In genomic region chr10:50993817-50994251, GRCh38 we compare ENCODE assay signal across 11 cellular contexts.
A peak's percentile ranks its signal among the peaks of the same experiment; 100 is the strongest.
DNase-seq lines count a peak whose midpoint lies in the region; FAIRE-seq and TF ChIP-seq lines count a peak whose summit lies in the region.
"Had no signal": no experiment of that assay in that cellular context is flagged by ENCODE, and none has a peak within 500 bp of the region (broad histone marks: within the 10 kb centered on the region; RNA-seq: fewer than 3 reads in every experiment).

No MANE protein-coding gene starts in this region.

- H3K9me3 Mint-ChIP-seq in astrocyte (ENCODE audit: unreplicated experiment): no peaks in the 10 kb centered on the region
- H3K9me3 Mint-ChIP-seq: natural killer cell had no signal

- H3K4me2 ChIP-seq in astrocyte (ENCODE audit: low read length): peak overlapping the region; percentile 91
- H3K4me2 ChIP-seq in hepatocyte: peak overlapping the region; percentile 95
- peak overlapping the region; percentile 95 for H3K4me2 ChIP-seq in skeletal muscle satellite cell (ENCODE audit: low read length)

- H3K4me1 Mint-ChIP-seq in astrocyte (ENCODE audit: low read depth, unreplicated experiment): peaks cover 12% of the 10 kb centered on the region

- H3K9me2 ChIP-seq in hepatocyte (replicated peaks; ENCODE audit: insufficient read depth): no peaks in the 10 kb centered on the region

- H3K9ac ChIP-seq in astrocyte (ENCODE audit: low read length) (peak overlapping the region; percentile 89), skeletal muscle satellite cell (ENCODE audit: low read depth, low read length) (peak overlapping the region; percentile 40)

- H3K27ac ChIP-seq in astrocyte (ENCODE audit: low read depth, low read length) (peak overlapping the region; percentile 74), hepatocyte (peak overlapping the region; percentile 37)

- TF ChIP-seq CTCF in astrocyte (IDR thresholded peaks at IDR 0.05; ENCODE audit: insufficient read depth, low read depth, low read length): no peak
- no peak for TF ChIP-seq CTCF in hepatocyte (IDR thresholded peaks at IDR 0.05; ENCODE audit: poor library complexity)

- H3K79me2 ChIP-seq in astrocyte (ENCODE audit: insufficient read depth, low read length) (peaks cover 4% of the 10 kb centered on the region), hepatocyte (no peaks in the 10 kb centered on the region)

- H3K36me3 ChIP-seq in astrocyte (ENCODE audit: insufficient read depth, low read length): no peaks in the 10 kb centered on the region
- H3K36me3 ChIP-seq in hepatocyte (replicated peaks; ENCODE audit: insufficient read depth, low read depth): no peaks in the 10 kb centered on the region
- no peaks in the 10 kb centered on the region for H3K36me3 ChIP-seq in skeletal muscle satellite cell (ENCODE audit: insufficient read depth, low read length)

- DNase-seq in astrocyte (ENCODE audit: low read depth): peak; percentile 35
- DNase-seq in hepatocyte (ENCODE audit: low spot score): peak; percentile 22
- no peak for DNase-seq in HPDE6-E6E7 (ENCODE audit: extremely low spot score)
- no peak for DNase-seq in NCI-H2171 treated with DMSO at 0.1 percent for 48 hours (lab: John Stamatoyannopoulos, UW)
- no peak for DNase-seq in cerebellar cortex (ENCODE audit: low spot score)
- no peak for DNase-seq in Kasumi-1 (lab: John Stamatoyannopoulos, UW)
- DNase-seq: DMS 273 treated with DMSO at 0.1 percent for 48 hours; natural killer cell; NK-92 treated with Interleukin-12 subunit alpha and Interleukin-12 subunit beta, amount 100 ng/mL, for 24 hours had no signal

- FAIRE-seq in G401.6 (lab: Jason Lieb, UNC) (peak; percentile 84), astrocyte (lab: Jason Lieb, UNC) (peak; percentile 76)

- H3K27me3 ChIP-seq in astrocyte (ENCODE audit: insufficient read depth, low read length): peaks cover 4% of the 10 kb centered on the region
- H3K27me3 ChIP-seq in hepatocyte: peaks cover 25% of the 10 kb centered on the region
- H3K27me3 ChIP-seq in skeletal muscle satellite cell (ENCODE audit: control insufficient read depth, insufficient read depth, low read length): peaks cover 45% of the 10 kb centered on the region

- H3K27ac Mint-ChIP-seq in astrocyte (ENCODE audit: unreplicated experiment): peak overlapping the region; percentile 36
- H3K27ac Mint-ChIP-seq: natural killer cell had no signal

- H3K36me3 Mint-ChIP-seq in astrocyte (ENCODE audit: low read depth, unreplicated experiment): no peaks in the 10 kb centered on the region
- H3K36me3 Mint-ChIP-seq: natural killer cell had no signal

- H3K4me3 ChIP-seq in astrocyte (ENCODE audit: insufficient read depth, low read depth, low read length) (peak overlapping the region; percentile 35), hepatocyte (no peak overlapping the region), skeletal muscle satellite cell (ENCODE audit: low read length) (peak overlapping the region; percentile 52)

- H4K20me1 ChIP-seq in astrocyte (ENCODE audit: insufficient read depth, low read length): no peaks in the 10 kb centered on the region
- H4K20me1 ChIP-seq in hepatocyte (ENCODE audit: insufficient read depth, poor library complexity, severe bottlenecking): no peaks in the 10 kb centered on the region

- H3K4me1 ChIP-seq in astrocyte (ENCODE audit: insufficient read depth, low read length) (peaks cover 8% of the 10 kb centered on the region), hepatocyte (ENCODE audit: insufficient read depth) (peaks cover 11% of the 10 kb centered on the region), skeletal muscle satellite cell (ENCODE audit: control insufficient read depth, insufficient read depth, low read length) (peaks cover 25% of the 10 kb centered on the region)

- no peak overlapping the region for H3K4me3 Mint-ChIP-seq in astrocyte (ENCODE audit: unreplicated experiment)
- H3K4me3 Mint-ChIP-seq: natural killer cell had no signal

- H3K27me3 Mint-ChIP-seq in astrocyte (ENCODE audit: low read depth, unreplicated experiment): peaks cover 3% of the 10 kb centered on the region

- WGBS in hepatocyte (ENCODE audit: low lambda C conversion rate, missing lambda C conversion rate): 36% methylated on average over 3 of the region's 3 CpGs

- H2AFZ ChIP-seq in astrocyte (ENCODE audit: low read depth, low read length) (no peak overlapping the region), hepatocyte (no peak overlapping the region)

- H3K9me3 ChIP-seq in astrocyte (ENCODE audit: insufficient read depth, low read depth, low read length) (no peaks in the 10 kb centered on the region), hepatocyte (ENCODE audit: low read depth) (no peaks in the 10 kb centered on the region), skeletal muscle satellite cell (replicated peaks; ENCODE audit: low read length) (no peaks in the 10 kb centered on the region)

Comparison
In these comparisons a context has a peak if more than half of its experiments do, and no peak if none do; other contexts are left out.
1. DNase-seq: peak in astrocyte (single experiment) and hepatocyte (single experiment); none in HPDE6-E6E7 (single experiment), NCI-H2171 treated with DMSO at 0.1 percent for 48 hours (single experiment), cerebellar cortex (single experiment) and Kasumi-1 (0 of 2).
2. Peak in every context shown above with its lines, with median percentiles within 50 percentile points of each other: H3K4me2 ChIP-seq.